In the genomic region with DNA sequence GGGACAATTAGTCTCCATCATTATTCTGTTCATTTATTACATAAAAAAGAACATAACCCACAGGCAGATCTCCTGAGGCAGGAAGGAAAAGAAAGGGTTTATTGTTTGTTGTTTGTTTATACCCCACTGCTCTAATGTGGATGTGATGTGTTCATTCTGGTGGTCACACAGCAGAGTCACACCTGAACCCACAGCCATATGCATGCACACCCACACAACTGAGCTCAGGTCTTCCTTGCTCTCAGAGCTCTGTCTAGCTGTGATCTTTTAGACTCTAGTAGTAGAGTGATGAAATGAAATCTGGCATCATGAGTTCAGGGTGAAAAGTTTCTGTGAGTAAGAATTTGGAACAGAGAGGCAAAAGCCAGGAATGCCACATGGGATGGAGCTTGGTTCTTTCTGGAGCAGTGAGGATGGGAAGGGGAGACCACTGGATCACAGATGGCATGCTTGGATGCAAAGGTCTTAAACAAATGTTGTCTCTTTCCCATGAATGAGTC, we compare ENCODE assay signal across 27 cellular contexts.
DNase-seq lines count a peak whose midpoint lies in the region; ATAC-seq lines count a peak whose summit lies in the region.
"Had no signal": no experiment of that assay in that cellular context is flagged by ENCODE, and none has a peak within 500 bp of the region (broad histone marks: within the 10 kb centered on the region; RNA-seq: fewer than 3 reads in every experiment).

No MANE protein-coding gene starts in this region.

- no peaks in the 10 kb centered on the region for H3K9me3 ChIP-seq in adipocyte (ENCODE audit: control insufficient read depth, low read length)
- H3K9me3 ChIP-seq: esophagus squamous epithelium, mucosa of descending colon, prostate gland, right lobe of liver had no signal

- peaks cover 41% of the 10 kb centered on the region for H3K36me3 ChIP-seq in adipocyte (ENCODE audit: control insufficient read depth, insufficient read depth, low read length, severe bottlenecking)
- H3K36me3 ChIP-seq: prostate gland, right lobe of liver had no signal

- intact Hi-C loops in sciatic nerve (cut with DNase I), result loop anchor here (5.0 kb wide), 1 partner anchor 848 kb away; no protein-coding TSS in a partner anchor

- H3K4me3 ChIP-seq in adipocyte (ENCODE audit: low read length), result peak overlapping the region; percentile 5
- H3K4me3 ChIP-seq: esophagus squamous epithelium, lung, mucosa of descending colon, prostate gland, right lobe of liver, SJCRH30 had no signal

- no peaks in the 10 kb centered on the region for H3K27me3 ChIP-seq in adipocyte (replicated peaks; ENCODE audit: control insufficient read depth, insufficient read depth, low read length)
- H3K27me3 ChIP-seq: esophagus squamous epithelium, right lobe of liver, SJCRH30 had no signal

- ATAC-seq in GM18867 (IDR thresholded peaks at IDR 0.05; ENCODE audit: unreplicated experiment) (peak; percentile 67), HG02870 (IDR thresholded peaks at IDR 0.05; ENCODE audit: unreplicated experiment) (peak; percentile 59), sciatic nerve (peak; percentile 59), HG03039 (IDR thresholded peaks at IDR 0.05; ENCODE audit: unreplicated experiment) (no peak)
- ATAC-seq: activated T-cell treated with anti-CD3 and anti-CD28 coated beads, Interleukin-2, amount 50 U/mL, for 72 hours; left cardiac atrium; mucosa of descending colon; natural killer cell; right lobe of liver; T-cell had no signal

- H3K4me1 ChIP-seq in adipocyte (ENCODE audit: control insufficient read depth, insufficient read depth, low read length), result peaks cover 51% of the 10 kb centered on the region
- H3K4me1 ChIP-seq: prostate gland, right lobe of liver had no signal

- H3K9ac ChIP-seq in adipocyte (ENCODE audit: low read length), result no peak overlapping the region

- DNase-seq in adipocyte (ENCODE audit: low read depth), result peak; percentile 38
- no peak for DNase-seq in sciatic nerve (ENCODE audit: low spot score)
- no peak for DNase-seq in DMS 273 treated with DMSO at 0.1 percent for 48 hours (lab: John Stamatoyannopoulos, UW)
- no peak for DNase-seq in OCI-M2 (lab: John Stamatoyannopoulos, UW; ENCODE audit: unreplicated experiment)
- no peak for DNase-seq in NCI-H748 (lab: John Stamatoyannopoulos, UW; ENCODE audit: unreplicated experiment)
- DNase-seq: ACHN; activated B cell treated with CpG ODN at 0.5 μM for 24 hours; activated T-cell treated with anti-CD3 and anti-CD28 coated beads, Interleukin-2, amount 50 U/mL, for 72 hours; esophagus squamous epithelium; hippocampal formation; left cardiac atrium; mucosa of descending colon; natural killer cell; NCI-H1048; NCI-H446 treated with DMSO at 0.1 percent for 48 hours; nucleus accumbens; right lobe of liver; SJCRH30; stimulated activated CD4-positive, alpha-beta T cell treated with anti-CD3 and anti-CD28 coated beads, Interleukin-4, amount 100 ng/mL, for 1 hour; substantia nigra; T-cell; trophoblast cell had no signal
